In genomic region chr12:123111498-123112165, GRCh38 we compare ENCODE assay signal across 14 cellular contexts. TPM values are rescaled to one million over a fixed set of nuclear protein-coding genes. Genes with fewer than 3 reads are reported as not detected.
DNase-seq lines count a peak whose midpoint lies in the region; ATAC-seq and TF ChIP-seq lines count a peak whose summit lies in the region.
"Had no signal": no experiment of that assay in that cellular context is flagged by ENCODE, and none has a peak within 500 bp of the region (broad histone marks: within the 10 kb centered on the region; RNA-seq: fewer than 3 reads in every experiment).

No MANE protein-coding gene starts in this region.

- no peaks in the 10 kb centered on the region for H3K36me3 Mint-ChIP-seq in natural killer cell treated with Interleukin-12 subunit alpha and Interleukin-12 subunit beta and Interleukin-15 and Interleukin-18, amount 100 ng/mL, for 72 hours
- H3K36me3 Mint-ChIP-seq: type B pancreatic cell had no signal

- peak; percentile 69 to 79 for ATAC-seq in natural killer cell treated with Interleukin-12 subunit alpha and Interleukin-12 subunit beta and Interleukin-15 and Interleukin-18, amount 100 ng/mL, for 72 hours
- no peak for ATAC-seq in GM21529 (IDR thresholded peaks at IDR 0.05; ENCODE audit: unreplicated experiment)
- ATAC-seq: PC-3 had no signal

- peak overlapping the region in 1 of 2 donors; percentile 72 for H3K27ac Mint-ChIP-seq in natural killer cell treated with Interleukin-12 subunit alpha and Interleukin-12 subunit beta and Interleukin-15 and Interleukin-18, amount 100 ng/mL, for 72 hours
- H3K27ac Mint-ChIP-seq: type B pancreatic cell had no signal

- H3K4me3 ChIP-seq in right atrium auricular region, result no peak overlapping the region

- DNase-seq in right atrium auricular region (ENCODE audit: low spot score), result no peak
- DNase-seq in cardiac septum (ENCODE audit: low spot score), result no peak
- DNase-seq in brain pericyte (ENCODE audit: low read depth, low spot score), result peak; percentile 50
- peak; percentile 60 for DNase-seq in natural killer cell treated with Interleukin-12 subunit alpha and Interleukin-12 subunit beta and Interleukin-15 and Interleukin-18, amount 100 ng/mL, for 72 hours (ENCODE audit: low spot score)
- no peak for DNase-seq in CD1c-positive myeloid dendritic cell (ENCODE audit: extremely low spot score)
- DNase-seq in DMS 273 treated with DMSO at 0.1 percent for 48 hours (lab: John Stamatoyannopoulos, UW), result no peak
- no peak for DNase-seq in activated naive CD4-positive, alpha-beta T cell (lab: John Stamatoyannopoulos, UW)
- DNase-seq: DND-41, NCI-H2171, PC-3, T-helper 9 cell had no signal

- H3K27ac ChIP-seq in right atrium auricular region, result peak overlapping the region; percentile 62 to 69
- H3K27ac ChIP-seq: epithelial cell of prostate had no signal

- TF ChIP-seq CTCF in right atrium auricular region (IDR thresholded peaks at IDR 0.05), result no peak

- no peaks in the 10 kb centered on the region for H3K9me3 ChIP-seq in right atrium auricular region

- no peaks in the 10 kb centered on the region for H3K27me3 ChIP-seq in right atrium auricular region

- no peaks in the 10 kb centered on the region for H3K9me3 Mint-ChIP-seq in natural killer cell treated with Interleukin-12 subunit alpha and Interleukin-12 subunit beta and Interleukin-15 and Interleukin-18, amount 100 ng/mL, for 72 hours
- H3K9me3 Mint-ChIP-seq: type B pancreatic cell had no signal

- intact Hi-C loops in cardiac septum (cut with DNase I), result loop anchor here (10.0 kb wide), 1 partner anchor 67 kb away; no protein-coding TSS in a partner anchor

- H3K4me1 ChIP-seq in right atrium auricular region, result peaks cover 0 to 81% of the 10 kb centered on the region in 2 donors

- H3K36me3 ChIP-seq in right atrium auricular region, result no peaks in the 10 kb centered on the region

- H3K4me1 Mint-ChIP-seq in natural killer cell treated with Interleukin-12 subunit alpha and Interleukin-12 subunit beta and Interleukin-15 and Interleukin-18, amount 100 ng/mL, for 72 hours (ENCODE audit: low read depth in 2 of 2), result peaks cover 36 to 41% of the 10 kb centered on the region in 2 donors

- H3K27me3 Mint-ChIP-seq in natural killer cell treated with Interleukin-12 subunit alpha and Interleukin-12 subunit beta and Interleukin-15 and Interleukin-18, amount 100 ng/mL, for 72 hours, result no peaks in the 10 kb centered on the region
- H3K27me3 Mint-ChIP-seq: type B pancreatic cell had no signal

- H3K4me3 Mint-ChIP-seq in natural killer cell treated with Interleukin-12 subunit alpha and Interleukin-12 subunit beta and Interleukin-15 and Interleukin-18, amount 100 ng/mL, for 72 hours, result peak overlapping the region; percentile 46
- H3K4me3 Mint-ChIP-seq: type B pancreatic cell had no signal

RNA-seq across cellular contexts. Expression of gene PITPNM2, which starts 39.3 kb away (rescaled TPM):
- total RNA-seq in right atrium auricular region (10 to 100 TPM in 1 of 2 donors, 1 to 10 TPM in 1; 9.4 to 10.5 TPM), cardiac septum (22.2 TPM)
- 1 to 10 TPM; 2.0 to 3.1 TPM for total RNA-seq in natural killer cell treated with Interleukin-12 subunit alpha and Interleukin-12 subunit beta and Interleukin-15 and Interleukin-18, amount 100 ng/mL, for 72 hours

Comparison
In these comparisons a context has a peak if more than half of its experiments do, and no peak if none do; other contexts are left out.
1. DNase-seq: peak in brain pericyte (single experiment) and natural killer cell treated with Interleukin-12 subunit alpha and Interleukin-12 subunit beta and Interleukin-15 and Interleukin-18, amount 100 ng/mL, for 72 hours (single experiment); none in right atrium auricular region (single experiment), cardiac septum (single experiment), CD1c-positive myeloid dendritic cell (single experiment), DMS 273 treated with DMSO at 0.1 percent for 48 hours (single experiment) and activated naive CD4-positive, alpha-beta T cell (0 of 4).